ENCODE assay signal across 3 cellular contexts in the genomic region with DNA sequence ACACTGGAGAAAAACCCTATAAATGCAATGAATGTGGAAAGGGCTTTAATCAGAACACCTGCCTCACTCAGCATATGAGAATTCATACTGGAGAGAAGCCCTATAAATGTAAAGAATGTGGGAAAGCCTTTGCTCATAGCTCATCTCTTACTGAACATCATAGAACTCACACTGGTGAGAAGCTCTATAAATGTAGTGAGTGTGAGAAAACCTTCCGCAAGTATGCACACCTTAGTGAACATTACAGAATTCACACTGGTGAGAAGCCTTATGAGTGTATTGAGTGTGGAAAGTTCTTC.
TF ChIP-seq lines count a peak whose summit lies in the region.

No MANE protein-coding gene starts in this region.

TF ChIP-seq in liver, 16 proteins besides CTCF, POLR2A, EP300 and RAD21:
- TF ChIP-seq, protein P1, sequence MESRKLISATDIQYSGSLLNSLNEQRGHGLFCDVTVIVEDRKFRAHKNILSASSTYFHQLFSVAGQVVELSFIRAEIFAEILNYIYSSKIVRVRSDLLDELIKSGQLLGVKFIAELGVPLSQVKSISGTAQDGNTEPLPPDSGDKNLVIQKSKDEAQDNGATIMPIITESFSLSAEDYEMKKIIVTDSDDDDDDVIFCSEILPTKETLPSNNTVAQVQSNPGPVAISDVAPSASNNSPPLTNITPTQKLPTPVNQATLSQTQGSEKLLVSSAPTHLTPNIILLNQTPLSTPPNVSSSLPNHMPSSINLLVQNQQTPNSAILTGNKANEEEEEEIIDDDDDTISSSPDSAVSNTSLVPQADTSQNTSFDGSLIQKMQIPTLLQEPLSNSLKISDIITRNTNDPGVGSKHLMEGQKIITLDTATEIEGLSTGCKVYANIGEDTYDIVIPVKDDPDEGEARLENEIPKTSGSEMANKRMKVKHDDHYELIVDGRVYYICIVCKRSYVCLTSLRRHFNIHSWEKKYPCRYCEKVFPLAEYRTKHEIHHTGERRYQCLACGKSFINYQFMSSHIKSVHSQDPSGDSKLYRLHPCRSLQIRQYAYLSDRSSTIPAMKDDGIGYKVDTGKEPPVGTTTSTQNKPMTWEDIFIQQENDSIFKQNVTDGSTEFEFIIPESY (IDR thresholded peaks at IDR 0.05), result no peak
- TF ChIP-seq HNF4G (IDR thresholded peaks at IDR 0.05), result no peak
- TF ChIP-seq GABPA (IDR thresholded peaks at IDR 0.05 in 1 of 2, conservative IDR thresholded peaks at IDR 0.05 in 1 of 2), result no peak
- TF ChIP-seq EGR1 (IDR thresholded peaks at IDR 0.05; ENCODE audit: low read depth in 2 of 2), result no peak
- TF ChIP-seq, protein P2, sequence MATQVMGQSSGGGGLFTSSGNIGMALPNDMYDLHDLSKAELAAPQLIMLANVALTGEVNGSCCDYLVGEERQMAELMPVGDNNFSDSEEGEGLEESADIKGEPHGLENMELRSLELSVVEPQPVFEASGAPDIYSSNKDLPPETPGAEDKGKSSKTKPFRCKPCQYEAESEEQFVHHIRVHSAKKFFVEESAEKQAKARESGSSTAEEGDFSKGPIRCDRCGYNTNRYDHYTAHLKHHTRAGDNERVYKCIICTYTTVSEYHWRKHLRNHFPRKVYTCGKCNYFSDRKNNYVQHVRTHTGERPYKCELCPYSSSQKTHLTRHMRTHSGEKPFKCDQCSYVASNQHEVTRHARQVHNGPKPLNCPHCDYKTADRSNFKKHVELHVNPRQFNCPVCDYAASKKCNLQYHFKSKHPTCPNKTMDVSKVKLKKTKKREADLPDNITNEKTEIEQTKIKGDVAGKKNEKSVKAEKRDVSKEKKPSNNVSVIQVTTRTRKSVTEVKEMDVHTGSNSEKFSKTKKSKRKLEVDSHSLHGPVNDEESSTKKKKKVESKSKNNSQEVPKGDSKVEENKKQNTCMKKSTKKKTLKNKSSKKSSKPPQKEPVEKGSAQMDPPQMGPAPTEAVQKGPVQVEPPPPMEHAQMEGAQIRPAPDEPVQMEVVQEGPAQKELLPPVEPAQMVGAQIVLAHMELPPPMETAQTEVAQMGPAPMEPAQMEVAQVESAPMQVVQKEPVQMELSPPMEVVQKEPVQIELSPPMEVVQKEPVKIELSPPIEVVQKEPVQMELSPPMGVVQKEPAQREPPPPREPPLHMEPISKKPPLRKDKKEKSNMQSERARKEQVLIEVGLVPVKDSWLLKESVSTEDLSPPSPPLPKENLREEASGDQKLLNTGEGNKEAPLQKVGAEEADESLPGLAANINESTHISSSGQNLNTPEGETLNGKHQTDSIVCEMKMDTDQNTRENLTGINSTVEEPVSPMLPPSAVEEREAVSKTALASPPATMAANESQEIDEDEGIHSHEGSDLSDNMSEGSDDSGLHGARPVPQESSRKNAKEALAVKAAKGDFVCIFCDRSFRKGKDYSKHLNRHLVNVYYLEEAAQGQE (IDR thresholded peaks at IDR 0.05), result no peak
- no peak for TF ChIP-seq HNF4A (conservative IDR thresholded peaks at IDR 0.05)
- TF ChIP-seq, protein P3, sequence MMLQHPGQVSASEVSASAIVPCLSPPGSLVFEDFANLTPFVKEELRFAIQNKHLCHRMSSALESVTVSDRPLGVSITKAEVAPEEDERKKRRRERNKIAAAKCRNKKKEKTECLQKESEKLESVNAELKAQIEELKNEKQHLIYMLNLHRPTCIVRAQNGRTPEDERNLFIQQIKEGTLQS (IDR thresholded peaks at IDR 0.05), result no peak
- TF ChIP-seq SP1 (IDR thresholded peaks at IDR 0.05), result no peak
- no peak for TF ChIP-seq RXRA (IDR thresholded peaks at IDR 0.05)
- TF ChIP-seq YY1 (IDR thresholded peaks at IDR 0.05), result no peak
- TF ChIP-seq FOXA1 (IDR thresholded peaks at IDR 0.05), result no peak
- TF ChIP-seq, protein P4, sequence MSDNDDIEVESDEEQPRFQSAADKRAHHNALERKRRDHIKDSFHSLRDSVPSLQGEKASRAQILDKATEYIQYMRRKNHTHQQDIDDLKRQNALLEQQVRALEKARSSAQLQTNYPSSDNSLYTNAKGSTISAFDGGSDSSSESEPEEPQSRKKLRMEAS (IDR thresholded peaks at IDR 0.05), result no peak
- TF ChIP-seq FOXA2 (IDR thresholded peaks at IDR 0.05), result no peak
- TF ChIP-seq NR2F2 (IDR thresholded peaks at IDR 0.05), result no peak
- TF ChIP-seq TAF1 (conservative IDR thresholded peaks at IDR 0.05), result no peak

TF ChIP-seq in K562, 482 proteins besides CTCF, POLR2A, EP300 and RAD21:
- no peak for TF ChIP-seq LCOR (CRISPR knock-in tag; IDR thresholded peaks at IDR 0.05)
- TF ChIP-seq ZNF75A (CRISPR knock-in tag; IDR thresholded peaks at IDR 0.05), result peak; percentile 58; the same call in 1 of the 2 replicates
TF ChIP-seq in K562: peak in this region for 1.

TF ChIP-seq in WTC11, 78 proteins besides CTCF, POLR2A, EP300 and RAD21:
- TF ChIP-seq ZNF671 (CRISPR knock-in tag; IDR thresholded peaks at IDR 0.05) (no peak), CBFB (CRISPR knock-in tag; IDR thresholded peaks at IDR 0.05; ENCODE audit: low read depth) (no peak), SP1 (CRISPR knock-in tag; conservative IDR thresholded peaks at IDR 0.05) (no peak)
- TF ChIP-seq, protein P5, sequence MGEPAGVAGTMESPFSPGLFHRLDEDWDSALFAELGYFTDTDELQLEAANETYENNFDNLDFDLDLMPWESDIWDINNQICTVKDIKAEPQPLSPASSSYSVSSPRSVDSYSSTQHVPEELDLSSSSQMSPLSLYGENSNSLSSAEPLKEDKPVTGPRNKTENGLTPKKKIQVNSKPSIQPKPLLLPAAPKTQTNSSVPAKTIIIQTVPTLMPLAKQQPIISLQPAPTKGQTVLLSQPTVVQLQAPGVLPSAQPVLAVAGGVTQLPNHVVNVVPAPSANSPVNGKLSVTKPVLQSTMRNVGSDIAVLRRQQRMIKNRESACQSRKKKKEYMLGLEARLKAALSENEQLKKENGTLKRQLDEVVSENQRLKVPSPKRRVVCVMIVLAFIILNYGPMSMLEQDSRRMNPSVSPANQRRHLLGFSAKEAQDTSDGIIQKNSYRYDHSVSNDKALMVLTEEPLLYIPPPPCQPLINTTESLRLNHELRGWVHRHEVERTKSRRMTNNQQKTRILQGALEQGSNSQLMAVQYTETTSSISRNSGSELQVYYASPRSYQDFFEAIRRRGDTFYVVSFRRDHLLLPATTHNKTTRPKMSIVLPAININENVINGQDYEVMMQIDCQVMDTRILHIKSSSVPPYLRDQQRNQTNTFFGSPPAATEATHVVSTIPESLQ (CRISPR knock-in tag; IDR thresholded peaks at IDR 0.05), result no peak
- TF ChIP-seq, protein P6, sequence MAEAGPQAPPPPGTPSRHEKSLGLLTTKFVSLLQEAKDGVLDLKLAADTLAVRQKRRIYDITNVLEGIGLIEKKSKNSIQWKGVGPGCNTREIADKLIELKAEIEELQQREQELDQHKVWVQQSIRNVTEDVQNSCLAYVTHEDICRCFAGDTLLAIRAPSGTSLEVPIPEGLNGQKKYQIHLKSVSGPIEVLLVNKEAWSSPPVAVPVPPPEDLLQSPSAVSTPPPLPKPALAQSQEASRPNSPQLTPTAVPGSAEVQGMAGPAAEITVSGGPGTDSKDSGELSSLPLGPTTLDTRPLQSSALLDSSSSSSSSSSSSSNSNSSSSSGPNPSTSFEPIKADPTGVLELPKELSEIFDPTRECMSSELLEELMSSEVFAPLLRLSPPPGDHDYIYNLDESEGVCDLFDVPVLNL (CRISPR knock-in tag; IDR thresholded peaks at IDR 0.05; ENCODE audit: borderline replicate concordance, low read depth), result no peak
